Comparison of ENCODE assay signal across 24 cellular contexts in genomic region chr11:78733031-78733430, GRCh38.
"Had no signal": no experiment of that assay in that cellular context is flagged by ENCODE, and none has a peak within 500 bp of the region (broad histone marks: within the 10 kb centered on the region; RNA-seq: fewer than 3 reads in every experiment).

No MANE protein-coding gene starts in this region.

- H3K27ac ChIP-seq: breast epithelium, VCaP had no signal

- H3K4me3 ChIP-seq: breast epithelium, lung, smooth muscle cell had no signal

- H3K9me3 ChIP-seq: breast epithelium had no signal

- FAIRE-seq: colon, kidney had no signal

- DNase-seq: activated CD4-positive, alpha-beta memory T cell treated with anti-CD3 and anti-CD28 coated beads, Interleukin-2, amount 10 ng/mL, durations not matched to agents 7 days and 5 days; activated CD4-positive, alpha-beta T cell treated with anti-CD3 and anti-CD28 coated beads, Interleukin-2, amount 10 ng/mL, durations not matched to agents 24 days and 14 days; activated CD8-positive, alpha-beta memory T cell treated with anti-CD3 and anti-CD28 coated beads, Interleukin-2, amount 10 ng/mL, durations not matched to agents 7 days and 5 days; activated effector memory CD4-positive, alpha-beta T cell treated with anti-CD3 and anti-CD28 coated beads, Interleukin-2, amount 50 U/mL, for 16 hours; activated naive CD4-positive, alpha-beta T cell treated with anti-CD3 and anti-CD28 coated beads, Interleukin-2, amount 10 ng/mL, durations not matched to agents 7 days and 5 days; activated naive CD8-positive, alpha-beta T cell treated with anti-CD3 and anti-CD28 coated beads, Interleukin-2, amount 50 U/mL, for 24 hours; activated T-cell treated with anti-CD3 and anti-CD28 coated beads for 4 hours; aorta; effector memory CD4-positive, alpha-beta T cell; kidney; naive thymus-derived CD4-positive, alpha-beta T cell; occipital lobe; posterior cingulate gyrus; stimulated activated CD4-positive, alpha-beta T cell treated with anti-CD3 and anti-CD28 coated beads, Interleukin-15, amount 100 ng/mL, for 24 hours; stimulated activated naive B cell treated with anti-CD40 and anti-IgM and Interleukin-4, amounts not matched to agents 10 μg/mL and 1 μg/mL and 100 μg/mL, for 72 hours; SW 1271; T-helper 2 cell had no signal

- H3K27me3 ChIP-seq: breast epithelium had no signal

- H3K36me3 ChIP-seq: breast epithelium had no signal

- H3K4me1 ChIP-seq: breast epithelium had no signal

- ATAC-seq: activated CD4-positive, CD25-positive, alpha-beta regulatory T cell treated with anti-CD3 and anti-CD28 coated beads, Interleukin-2, amount 50 U/mL, for 24 hours; activated CD8-positive, alpha-beta memory T cell treated with anti-CD3 and anti-CD28 coated beads, Interleukin-2, amount 10 ng/mL, durations not matched to agents 7 days and 5 days; activated naive CD8-positive, alpha-beta T cell treated with anti-CD3 and anti-CD28 coated beads, Interleukin-2, amount 50 U/mL, for 24 hours; naive thymus-derived CD4-positive, alpha-beta T cell; sciatic nerve; stimulated activated naive B cell treated with anti-CD40 and anti-IgM and Interleukin-4, amounts not matched to agents 10 μg/mL and 1 μg/mL and 100 μg/mL, for 72 hours had no signal
